1 cellular context compared by ENCODE assay signal in genomic region chr19:45792482-45793177, GRCh38.
TF ChIP-seq lines count a peak whose summit lies in the region.

Gene DMWD (minus strand): TSS chr19:45792845. CDS start chr19:45792756, 89 bp downstream.

TF ChIP-seq in HepG2, 621 proteins besides CTCF, POLR2A, EP300 and RAD21 (continued from another document and continues in another):
- no peak for TF ChIP-seq ZNF18 (CRISPR knock-in tag; IDR thresholded peaks at IDR 0.05; ENCODE audit: insufficient replicate concordance)
- TF ChIP-seq GABPA (IDR thresholded peaks at IDR 0.05; ENCODE audit: low read depth, low read length), result peak; percentile 94
- TF ChIP-seq GABPA (CRISPR knock-in tag; IDR thresholded peaks at IDR 0.05; ENCODE audit: low read depth), result peak; percentile 89
- TF ChIP-seq ZBTB8A (CRISPR knock-in tag; IDR thresholded peaks at IDR 0.05; ENCODE audit: borderline replicate concordance, low read depth), result no peak
- no peak; the same call in 1 of the 2 replicates for TF ChIP-seq ARNT2 (CRISPR knock-in tag; IDR thresholded peaks at IDR 0.05; ENCODE audit: low read depth)
- TF ChIP-seq FOXK1 (CRISPR knock-in tag; IDR thresholded peaks at IDR 0.05; ENCODE audit: borderline replicate concordance, low read depth), result 0 out of 2 replicates have a peak, but pooled peaks have one; percentile 17
- TF ChIP-seq CEBPB (IDR thresholded peaks at IDR 0.05; ENCODE audit: borderline replicate concordance, low read depth, low read length), result no peak
- no peak for TF ChIP-seq SNAI1 (CRISPR knock-in tag; IDR thresholded peaks at IDR 0.05; ENCODE audit: borderline replicate concordance)
- TF ChIP-seq KAT7 (CRISPR knock-in tag; IDR thresholded peaks at IDR 0.05; ENCODE audit: borderline replicate concordance), result no peak
- TF ChIP-seq ZNF510 (CRISPR knock-in tag; IDR thresholded peaks at IDR 0.05; ENCODE audit: low read depth), result peak; percentile 70; the same call in 1 of the 2 replicates
- TF ChIP-seq ZNF468 (CRISPR knock-in tag; IDR thresholded peaks at IDR 0.05), result no peak
- no peak for TF ChIP-seq CSRNP1 (CRISPR knock-in tag; IDR thresholded peaks at IDR 0.05)
- 0 out of 2 replicates have a peak, but pooled peaks have one; percentile 34 for TF ChIP-seq ZNF556 (CRISPR knock-in tag; IDR thresholded peaks at IDR 0.05; ENCODE audit: borderline replicate concordance)
- no peak for TF ChIP-seq ZNF776 (CRISPR knock-in tag; IDR thresholded peaks at IDR 0.05)
- peak; percentile 98 for TF ChIP-seq MXI1 (IDR thresholded peaks at IDR 0.05; ENCODE audit: borderline replicate concordance, low read depth, low read length)
- no peak for TF ChIP-seq ZBED4 (CRISPR knock-in tag; IDR thresholded peaks at IDR 0.05; ENCODE audit: borderline replicate concordance)
- peak; percentile 74 for TF ChIP-seq ELF1 (CRISPR knock-in tag; IDR thresholded peaks at IDR 0.05)
- TF ChIP-seq ZNF281 (CRISPR knock-in tag; IDR thresholded peaks at IDR 0.05; ENCODE audit: borderline replicate concordance), result no peak
- no peak for TF ChIP-seq BORCS8-MEF2B (CRISPR knock-in tag; IDR thresholded peaks at IDR 0.05)
- no peak for TF ChIP-seq ZNF260 (CRISPR knock-in tag; IDR thresholded peaks at IDR 0.05; ENCODE audit: borderline replicate concordance, low read depth)
- TF ChIP-seq NPAS2 (CRISPR knock-in tag; IDR thresholded peaks at IDR 0.05; ENCODE audit: borderline replicate concordance), result no peak
- TF ChIP-seq SNAPC4 (CRISPR knock-in tag; IDR thresholded peaks at IDR 0.05), result no peak
- TF ChIP-seq ZFX (CRISPR knock-in tag; IDR thresholded peaks at IDR 0.05; ENCODE audit: low read depth), result peak; percentile 63
- no peak for TF ChIP-seq ZNF367 (CRISPR knock-in tag; IDR thresholded peaks at IDR 0.05; ENCODE audit: borderline replicate concordance)
- 0 out of 2 replicates have a peak, but pooled peaks have one; percentile 20 for TF ChIP-seq KMT2B (CRISPR knock-in tag; IDR thresholded peaks at IDR 0.05)
- TF ChIP-seq SP4 (CRISPR knock-in tag; IDR thresholded peaks at IDR 0.05), result peak; percentile 93
- no peak for TF ChIP-seq PHF5A (CRISPR knock-in tag; IDR thresholded peaks at IDR 0.05; ENCODE audit: low read depth, unreplicated experiment)
- peak; percentile 26; the same call in 1 of the 2 replicates for TF ChIP-seq ZNF687 (CRISPR knock-in tag; IDR thresholded peaks at IDR 0.05)
- peak; percentile 84 for TF ChIP-seq POLR2G (IDR thresholded peaks at IDR 0.05; ENCODE audit: low read depth, low read length)
- peak; percentile 58; the same call in 1 of the 2 replicates for TF ChIP-seq SP5 (CRISPR knock-in tag; IDR thresholded peaks at IDR 0.05; ENCODE audit: borderline replicate concordance, low read depth)
- TF ChIP-seq ZNF841 (CRISPR knock-in tag; IDR thresholded peaks at IDR 0.05; ENCODE audit: borderline replicate concordance), result no peak
- no peak for TF ChIP-seq GMEB2 (CRISPR knock-in tag; IDR thresholded peaks at IDR 0.05; ENCODE audit: low read depth)
- peak; percentile 79; the same call in 1 of the 2 replicates for TF ChIP-seq KLF12 (CRISPR knock-in tag; IDR thresholded peaks at IDR 0.05; ENCODE audit: borderline replicate concordance)
- TF ChIP-seq KDM4B (CRISPR knock-in tag; IDR thresholded peaks at IDR 0.05), result no peak
- no peak for TF ChIP-seq ZNF704 (CRISPR knock-in tag; IDR thresholded peaks at IDR 0.05; ENCODE audit: borderline replicate concordance)
- TF ChIP-seq HNRNPL (IDR thresholded peaks at IDR 0.05; ENCODE audit: low read depth, low read length), result no peak
